In the genomic region with DNA sequence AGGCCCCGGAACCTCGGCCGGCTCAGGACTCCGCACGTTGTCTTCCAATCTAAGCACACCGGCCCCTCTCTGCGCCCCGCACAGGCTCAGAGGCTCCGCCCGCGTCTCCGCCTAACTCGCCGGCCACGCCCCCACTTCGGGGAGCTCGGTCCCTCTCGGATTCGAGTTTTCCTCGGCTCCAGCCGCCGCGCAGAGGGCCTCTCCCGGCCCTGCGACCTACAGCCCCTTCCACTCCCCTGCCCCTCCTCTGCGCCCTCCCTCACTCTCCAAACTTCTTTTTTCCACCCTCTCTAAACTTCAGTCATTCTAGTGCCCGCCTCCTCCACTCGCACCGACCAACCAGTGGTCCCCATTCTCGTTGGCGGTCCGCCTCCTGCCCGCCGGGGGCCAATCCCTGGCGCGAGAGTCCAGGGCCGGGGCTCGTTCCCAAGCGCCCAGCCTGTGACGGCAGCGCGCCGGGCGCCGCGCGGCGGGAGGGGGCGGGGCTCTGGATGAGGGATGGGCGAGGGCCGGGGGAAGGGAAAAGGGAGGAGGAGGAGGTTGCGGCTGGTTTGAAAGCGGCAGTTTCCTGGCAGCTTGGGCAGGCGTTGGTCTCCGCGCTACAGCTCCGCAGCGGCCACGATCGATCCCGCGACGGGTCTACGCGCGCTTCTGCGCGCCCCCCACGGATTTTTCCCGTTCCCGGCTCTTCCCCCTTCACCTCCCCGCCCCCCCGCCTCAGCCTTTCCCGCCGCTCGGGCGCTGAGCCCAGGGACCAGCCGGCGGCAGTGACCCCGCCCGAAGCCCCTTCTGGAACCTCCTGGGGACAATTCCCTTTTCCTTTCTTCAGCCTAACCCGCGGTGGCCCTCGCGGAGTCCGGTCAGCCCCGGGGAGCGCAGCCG, we compare ENCODE assay signal across 7 cellular contexts. TPM values are rescaled to one million over a fixed set of nuclear protein-coding genes. Genes with fewer than 3 reads are reported as not detected.
A peak's percentile ranks its signal among the peaks of the same experiment; 100 is the strongest.
DNase-seq lines count a peak whose midpoint lies in the region; ATAC-seq and TF ChIP-seq lines count a peak whose summit lies in the region.

TSS of gene MAGI3 (plus strand) at position 563 of the 882 bp plus-strand sequence. CDS start 519 bp downstream, outside the sequence.

- no peaks in the 10 kb centered on the region for H3K36me3 ChIP-seq in brain microvascular endothelial cell (replicated peaks)
- H3K36me3 ChIP-seq in iPS DF 6.9 (ENCODE audit: control insufficient read depth, insufficient read depth, low read length): no peaks in the 10 kb centered on the region
- H3K36me3 ChIP-seq in gastrocnemius medialis: no peaks in the 10 kb centered on the region

- H3K4me3 ChIP-seq in brain microvascular endothelial cell (ENCODE audit: low read depth, low read length) (peak within 1 kb of the TSS; percentile 76), iPS DF 6.9 (ENCODE audit: low read length) (peak within 1 kb of the TSS; percentile 84), gastrocnemius medialis (peak within 1 kb of the TSS; percentile 79 to 96 (median 90))

- H3K27me3 ChIP-seq in brain microvascular endothelial cell (replicated peaks) (no peaks in the 10 kb centered on the region), iPS DF 6.9 (ENCODE audit: control insufficient read depth, insufficient read depth, low read length) (no peaks in the 10 kb centered on the region; the same call in 1 of the 2 replicates), gastrocnemius medialis (no peaks in the 10 kb centered on the region)

- H3K9me3 ChIP-seq in iPS DF 6.9 (ENCODE audit: control insufficient read depth, insufficient read depth, low read length): no peaks in the 10 kb centered on the region
- H3K9me3 ChIP-seq in gastrocnemius medialis: no peaks in the 10 kb centered on the region

- in situ Hi-C loops in brain microvascular endothelial cell (cut with HindIII; ENCODE audit: low pct_ligation_motif_present, low sequenced_read_pairs) (no loop called here), gastrocnemius medialis (cut with MboI; ENCODE audit: low sequenced_read_pairs in 4 of 4) (loop anchor here in 2 of 4 donors (25.0 kb wide), 2 partner anchors 522 to 678 kb away; partner anchors contain the start of genes AP4B1 (in 1 of the 2), DCLRE1B (in 1 of the 2), PPM1J (in 1 of the 2) and RHOC (in 1 of the 2))

- intact Hi-C loops in gastrocnemius medialis (cut with DNase I; ENCODE audit: low total_unique reads): loop anchor here (10.0 kb wide), 2 partner anchors 315 to 425 kb away; partner anchors contain the start of genes LRIG2 and RSBN1

- TF ChIP-seq POLR2A in gastrocnemius medialis (IDR thresholded peaks at IDR 0.05): peak; percentile 62 to 76

- peak; percentile 96 for DNase-seq in NCI-H2107 (lab: John Stamatoyannopoulos, UW)
- peak; percentile 97 for DNase-seq in UCSD-AML1 (lab: John Stamatoyannopoulos, UW; ENCODE audit: unreplicated experiment)
- peak; percentile 98 for DNase-seq in brain microvascular endothelial cell
- DNase-seq in iPS DF 6.9 (ENCODE audit: low read depth, low spot score): peak; percentile 90
- peak; percentile 93 to 94 for DNase-seq in gastrocnemius medialis

- peak within 1 kb of the TSS; percentile 55 for H3K27ac ChIP-seq in brain microvascular endothelial cell
- H3K27ac ChIP-seq in iPS DF 6.9 (ENCODE audit: low read length): no peak within 1 kb of the TSS
- H3K27ac ChIP-seq in gastrocnemius medialis: peak within 1 kb of the TSS; percentile 77 to 86 (median 82)

- TF ChIP-seq CTCF in brain microvascular endothelial cell (IDR thresholded peaks at IDR 0.05; ENCODE audit: low read depth, low read length, missing control alignments) (no peak), gastrocnemius medialis (IDR thresholded peaks at IDR 0.05 in 4 of 5, conservative IDR thresholded peaks at IDR 0.05 in 1 of 5) (no peak)

- no CpG with 5 or more reads among the region's 89 CpGs for WGBS in iPS DF 6.9 (ENCODE audit: insufficient coverage, insufficient read length)

- H3K4me1 ChIP-seq in iPS DF 6.9 (ENCODE audit: control insufficient read depth, insufficient read depth, low read length) (peaks cover 3% of the 10 kb centered on the region; the same call in 1 of the 2 replicates), gastrocnemius medialis (peaks cover 20 to 24% of the 10 kb centered on the region in 2 donors)

- ATAC-seq in GM18517 (IDR thresholded peaks at IDR 0.05; ENCODE audit: unreplicated experiment) (peak; percentile 97), HG03060 (IDR thresholded peaks at IDR 0.05; ENCODE audit: low read depth, unreplicated experiment) (peak; percentile 97), gastrocnemius medialis (peak; percentile 88 to 90)

RNA-seq across cellular contexts. Expression of gene MAGI3, which starts in this region (rescaled TPM):
- total RNA-seq in gastrocnemius medialis: 1 to 10 TPM; 2.8 to 4.1 (median 4.0) TPM
